10 cellular contexts compared by ENCODE assay signal in genomic region chr5:134467231-134467630, GRCh38. TPM values are rescaled to one million over a fixed set of nuclear protein-coding genes. Genes with fewer than 3 reads are reported as not detected.
A peak's percentile ranks its signal among the peaks of the same experiment; 100 is the strongest.
DNase-seq lines count a peak whose midpoint lies in the region; ATAC-seq and TF ChIP-seq lines count a peak whose summit lies in the region.
"Had no signal": no experiment of that assay in that cellular context is flagged by ENCODE, and none has a peak within 500 bp of the region (broad histone marks: within the 10 kb centered on the region; RNA-seq: fewer than 3 reads in every experiment).

No MANE protein-coding gene starts in this region.

- TF ChIP-seq CTCF in upper lobe of right lung (IDR thresholded peaks at IDR 0.05): no peak

- no peak for DNase-seq in activated naive CD8-positive, alpha-beta T cell treated with anti-CD3 and anti-CD28 coated beads, Interleukin-2, amount 50 U/mL, for 24 hours
- no peak for DNase-seq in naive thymus-derived CD4-positive, alpha-beta T cell
- DNase-seq in upper lobe of right lung (peak; percentile 40), NCI-H1436 (lab: John Stamatoyannopoulos, UW) (no peak), iPS-NIHi11 (ENCODE audit: low spot score) (no peak), NK-92 (lab: John Stamatoyannopoulos, UW; ENCODE audit: unreplicated experiment) (no peak)

- no peak for ATAC-seq in activated naive CD8-positive, alpha-beta T cell treated with anti-CD3 and anti-CD28 coated beads, Interleukin-2, amount 50 U/mL, for 24 hours
- ATAC-seq in naive thymus-derived CD4-positive, alpha-beta T cell: no peak
- ATAC-seq in upper lobe of right lung: no peak

- H3K9me3 ChIP-seq in naive thymus-derived CD4-positive, alpha-beta T cell (ENCODE audit: control insufficient read depth in 2 of 3, low read length in 3 of 3): no peaks in the 10 kb centered on the region
- H3K9me3 ChIP-seq in upper lobe of right lung: no peaks in the 10 kb centered on the region

- H3K27ac ChIP-seq in naive thymus-derived CD4-positive, alpha-beta T cell (ENCODE audit: low read depth, low read length): no peak overlapping the region
- H3K27ac ChIP-seq in upper lobe of right lung: peak overlapping the region; percentile 100

- no peak overlapping the region for H3K27ac Mint-ChIP-seq in activated naive CD8-positive, alpha-beta T cell
- no peak overlapping the region for H3K27ac Mint-ChIP-seq in activated naive CD8-positive, alpha-beta T cell treated with anti-CD3 and anti-CD28 coated beads, Interleukin-2, amount 50 U/mL, for 24 hours
- peak overlapping the region; percentile 84 for H3K27ac Mint-ChIP-seq in dendritic cell treated with granulocyte-macrophage colony-stimulating factor and Interleukin-4, amounts not matched to agents 40 ng/mL and 50 ng/mL, for 4 days
- H3K27ac Mint-ChIP-seq in naive thymus-derived CD4-positive, alpha-beta T cell: peak overlapping the region; percentile 64 to 92 (median 71)
- H3K27ac Mint-ChIP-seq: T-helper 1 cell treated with Interleukin-12 subunit alpha and Interleukin-12 subunit beta and Interleukin-4 antibody, amounts not matched to agents 30 μg/mL and 1 μg/mL, for 36 hours had no signal

- H3K27me3 Mint-ChIP-seq in activated naive CD8-positive, alpha-beta T cell: no peaks in the 10 kb centered on the region
- H3K27me3 Mint-ChIP-seq in activated naive CD8-positive, alpha-beta T cell treated with anti-CD3 and anti-CD28 coated beads, Interleukin-2, amount 50 U/mL, for 24 hours: no peaks in the 10 kb centered on the region
- no peaks in the 10 kb centered on the region for H3K27me3 Mint-ChIP-seq in dendritic cell treated with granulocyte-macrophage colony-stimulating factor and Interleukin-4, amounts not matched to agents 40 ng/mL and 50 ng/mL, for 4 days
- H3K27me3 Mint-ChIP-seq in naive thymus-derived CD4-positive, alpha-beta T cell: no peaks in the 10 kb centered on the region
- H3K27me3 Mint-ChIP-seq: activated naive CD4-positive, alpha-beta T cell treated with anti-CD3 and anti-CD28 coated beads, Interleukin-2, amount 50 U/mL, for 24 hours had no signal

- H3K4me1 Mint-ChIP-seq in activated naive CD8-positive, alpha-beta T cell (ENCODE audit: low read depth): peaks cover 16% of the 10 kb centered on the region
- peaks cover 27% of the 10 kb centered on the region for H3K4me1 Mint-ChIP-seq in activated naive CD8-positive, alpha-beta T cell treated with anti-CD3 and anti-CD28 coated beads, Interleukin-2, amount 50 U/mL, for 24 hours
- peaks cover 32% of the 10 kb centered on the region for H3K4me1 Mint-ChIP-seq in dendritic cell treated with granulocyte-macrophage colony-stimulating factor and Interleukin-4, amounts not matched to agents 40 ng/mL and 50 ng/mL, for 4 days (ENCODE audit: low read depth)
- H3K4me1 Mint-ChIP-seq in naive thymus-derived CD4-positive, alpha-beta T cell: peaks cover 7 to 25% (median 18%) of the 10 kb centered on the region in 7 donors

- CTCF ChIA-PET in naive thymus-derived CD4-positive, alpha-beta T cell (lab: Charles Lee): interaction anchor here (0.6 kb wide), 1 partner anchor 13 kb away, joined by 4 read pairs; no protein-coding TSS in a partner anchor

- H3K36me3 ChIP-seq in naive thymus-derived CD4-positive, alpha-beta T cell (ENCODE audit: control insufficient read depth in 2 of 3, insufficient read depth in 3 of 3, low read length in 3 of 3): no peaks in the 10 kb centered on the region
- no peaks in the 10 kb centered on the region for H3K36me3 ChIP-seq in upper lobe of right lung

- no peaks in the 10 kb centered on the region for H3K9me3 Mint-ChIP-seq in activated naive CD8-positive, alpha-beta T cell (ENCODE audit: low read depth)
- peaks cover 4% of the 10 kb centered on the region for H3K9me3 Mint-ChIP-seq in activated naive CD8-positive, alpha-beta T cell treated with anti-CD3 and anti-CD28 coated beads, Interleukin-2, amount 50 U/mL, for 24 hours
- H3K9me3 Mint-ChIP-seq in dendritic cell treated with granulocyte-macrophage colony-stimulating factor and Interleukin-4, amounts not matched to agents 40 ng/mL and 50 ng/mL, for 4 days: no peaks in the 10 kb centered on the region
- peaks cover 0 to 5% (median 2%) of the 10 kb centered on the region in 11 donors for H3K9me3 Mint-ChIP-seq in naive thymus-derived CD4-positive, alpha-beta T cell
- H3K9me3 Mint-ChIP-seq: activated naive CD4-positive, alpha-beta T cell treated with anti-CD3 and anti-CD28 coated beads, Interleukin-2, amount 50 U/mL, for 24 hours had no signal

- peaks cover 8 to 16% of the 10 kb centered on the region in 2 donors for H3K4me1 ChIP-seq in naive thymus-derived CD4-positive, alpha-beta T cell (ENCODE audit: control insufficient read depth in 2 of 2, insufficient read depth in 2 of 2, low read length in 2 of 2)
- H3K4me1 ChIP-seq in upper lobe of right lung: peaks cover 31% of the 10 kb centered on the region

- no peaks in the 10 kb centered on the region for H3K36me3 Mint-ChIP-seq in activated naive CD8-positive, alpha-beta T cell
- no peaks in the 10 kb centered on the region for H3K36me3 Mint-ChIP-seq in activated naive CD8-positive, alpha-beta T cell treated with anti-CD3 and anti-CD28 coated beads, Interleukin-2, amount 50 U/mL, for 24 hours (ENCODE audit: low read depth)
- no peaks in the 10 kb centered on the region for H3K36me3 Mint-ChIP-seq in dendritic cell treated with granulocyte-macrophage colony-stimulating factor and Interleukin-4, amounts not matched to agents 40 ng/mL and 50 ng/mL, for 4 days (ENCODE audit: low read depth)
- H3K36me3 Mint-ChIP-seq in naive thymus-derived CD4-positive, alpha-beta T cell: peaks cover 0 to 4% (median 3%) of the 10 kb centered on the region in 5 donors
- H3K36me3 Mint-ChIP-seq: activated naive CD4-positive, alpha-beta T cell treated with anti-CD3 and anti-CD28 coated beads, Interleukin-2, amount 50 U/mL, for 24 hours had no signal

- no peak overlapping the region for H3K4me3 ChIP-seq in naive thymus-derived CD4-positive, alpha-beta T cell (ENCODE audit: low read length)
- peak overlapping the region; percentile 63 for H3K4me3 ChIP-seq in upper lobe of right lung

- POLR2A ChIA-PET in naive thymus-derived CD4-positive, alpha-beta T cell (lab: Charles Lee): interaction anchor here (0.8 to 5.1 kb wide), 7 partner anchors 36 to 100 kb away, joined by 3 to 60 read pairs (median 4); partner anchors contain the start of genes CDKL3, JADE2 and UBE2B

- H3K4me3 Mint-ChIP-seq in activated naive CD8-positive, alpha-beta T cell: peak overlapping the region; percentile 83
- H3K4me3 Mint-ChIP-seq in activated naive CD8-positive, alpha-beta T cell treated with anti-CD3 and anti-CD28 coated beads, Interleukin-2, amount 50 U/mL, for 24 hours: no peak overlapping the region
- H3K4me3 Mint-ChIP-seq in dendritic cell treated with granulocyte-macrophage colony-stimulating factor and Interleukin-4, amounts not matched to agents 40 ng/mL and 50 ng/mL, for 4 days: no peak overlapping the region
- H3K4me3 Mint-ChIP-seq in naive thymus-derived CD4-positive, alpha-beta T cell: peak overlapping the region in 9 of 10 donors; percentile 9 to 93 (median 51)

- no peaks in the 10 kb centered on the region for H3K27me3 ChIP-seq in naive thymus-derived CD4-positive, alpha-beta T cell (ENCODE audit: control insufficient read depth in 2 of 2, insufficient read depth in 2 of 2, low read length in 2 of 2)
- H3K27me3 ChIP-seq in upper lobe of right lung: no peaks in the 10 kb centered on the region

- intact Hi-C loops in dendritic cell treated with granulocyte-macrophage colony-stimulating factor and Interleukin-4, amounts not matched to agents 40 ng/mL and 50 ng/mL, for 4 days (cut with micrococcal nuclease): loop anchor here (2.0 kb wide), 1 partner anchor 58 kb away; the partner anchor contains the start of gene JADE2
- intact Hi-C loops in naive thymus-derived CD4-positive, alpha-beta T cell (cut with micrococcal nuclease): loop anchor here in 1 of 2 donors (5.0 kb wide), 2 partner anchors 35 to 55 kb away; partner anchors contain the start of gene CDKN2AIPNL
- intact Hi-C loops in upper lobe of right lung (cut with DNase I): loop anchor here (10.0 kb wide), 1 partner anchor 52 kb away; the partner anchor contains the start of gene CDKN2AIPNL

RNA-seq across cellular contexts. Expression of gene CDKN2AIPNL, which starts 55.5 kb away (rescaled TPM):
- 10 to 100 TPM; 11.5 to 20.8 (median 16.8) TPM for total RNA-seq in naive thymus-derived CD4-positive, alpha-beta T cell
- polyA plus RNA-seq in naive thymus-derived CD4-positive, alpha-beta T cell: 10 to 100 TPM; 25.8 to 29.1 TPM
- total RNA-seq in upper lobe of right lung: 16.5 TPM

RNA-seq across cellular contexts. Expression of gene JADE2, which starts 58.2 kb away (rescaled TPM):
- 100 to 1,000 TPM in 4 of 5 experiments, 10 to 100 TPM in 1; 99.0 to 271 (median 153) TPM for total RNA-seq in naive thymus-derived CD4-positive, alpha-beta T cell
- polyA plus RNA-seq in naive thymus-derived CD4-positive, alpha-beta T cell: 10 to 100 TPM; 29.8 to 55.7 TPM
- total RNA-seq in upper lobe of right lung: 86.7 TPM

Comparison
In these comparisons a context has a peak if more than half of its experiments do, and no peak if none do; other contexts are left out.
1. H3K4me3 Mint-ChIP-seq: peak in activated naive CD8-positive, alpha-beta T cell (single experiment) and naive thymus-derived CD4-positive, alpha-beta T cell (9 of 10); none in activated naive CD8-positive, alpha-beta T cell treated with anti-CD3 and anti-CD28 coated beads, Interleukin-2, amount 50 U/mL, for 24 hours (single experiment) and dendritic cell treated with granulocyte-macrophage colony-stimulating factor and Interleukin-4, amounts not matched to agents 40 ng/mL and 50 ng/mL, for 4 days (single experiment).
2. H3K27ac Mint-ChIP-seq: peak in dendritic cell treated with granulocyte-macrophage colony-stimulating factor and Interleukin-4, amounts not matched to agents 40 ng/mL and 50 ng/mL, for 4 days (single experiment) and naive thymus-derived CD4-positive, alpha-beta T cell (9 of 9); none in activated naive CD8-positive, alpha-beta T cell (single experiment) and activated naive CD8-positive, alpha-beta T cell treated with anti-CD3 and anti-CD28 coated beads, Interleukin-2, amount 50 U/mL, for 24 hours (single experiment).